Comparison of ENCODE assay signal across 1 cellular context in genomic region chr6:36968266-36968977, GRCh38.
A peak's percentile ranks its signal among the peaks of the same experiment; 100 is the strongest.
TF ChIP-seq lines count a peak whose summit lies in the region.

No MANE protein-coding gene starts in this region.

TF ChIP-seq in GM12878, 131 proteins besides CTCF, POLR2A, EP300 and RAD21:
- TF ChIP-seq POLR2AphosphoS5 (IDR thresholded peaks at IDR 0.05; ENCODE audit: low read length) (0 out of 2 replicates have a peak, but pooled peaks have one; percentile 2), SKIL (IDR thresholded peaks at IDR 0.05; ENCODE audit: low read depth, poor library complexity, severe bottlenecking) (no peak)
